Comparison of ENCODE assay signal across 12 cellular contexts in genomic region chr12:112977139-112977538, GRCh38. TPM values are rescaled to one million over a fixed set of nuclear protein-coding genes. Genes with fewer than 3 reads are reported as not detected.
DNase-seq lines count a peak whose midpoint lies in the region; ATAC-seq lines count a peak whose summit lies in the region.
"Had no signal": no experiment of that assay in that cellular context is flagged by ENCODE, and none has a peak within 500 bp of the region (broad histone marks: within the 10 kb centered on the region; RNA-seq: fewer than 3 reads in every experiment).

No MANE protein-coding gene starts in this region.

- POLR2A ChIA-PET in CD8-positive, alpha-beta memory T cell (lab: Charles Lee): interaction anchor here (2.8 kb wide), 1 partner anchor 39 kb away, joined by 24 read pairs; the partner anchor contains the start of gene OAS3

- H3K4me2 ChIP-seq in BLaER1 treated with 17β-estradiol and CSF1 and Interleukin-3, amounts not matched to agents 10 nM and 100 nM: peak overlapping the region in 10 of 11 experiments; percentile 70 to 94 (median 86); a peak in 19 of 22 replicates

- H3K27me3 Mint-ChIP-seq in CD8-positive, alpha-beta memory T cell: no peaks in the 10 kb centered on the region
- H3K27me3 Mint-ChIP-seq in activated T-helper 17 cell treated with anti-CD3 and anti-CD28 coated beads, Interleukin-2, amount 50 U/mL, for 72 hours: no peaks in the 10 kb centered on the region
- H3K27me3 Mint-ChIP-seq in memory B cell: no peaks in the 10 kb centered on the region

- no peak for ATAC-seq in activated T-helper 17 cell treated with anti-CD3 and anti-CD28 coated beads, Interleukin-2, amount 50 U/mL, for 72 hours (replicated peaks)
- no peak for ATAC-seq in memory B cell (ENCODE audit: low read depth)
- no peak for ATAC-seq in HG02571 (IDR thresholded peaks at IDR 0.05; ENCODE audit: unreplicated experiment)
- ATAC-seq in HG03039 (IDR thresholded peaks at IDR 0.05; ENCODE audit: unreplicated experiment): no peak
- ATAC-seq in HG02798 (IDR thresholded peaks at IDR 0.05; ENCODE audit: poor library complexity, unreplicated experiment): no peak

- CTCF ChIA-PET in CD8-positive, alpha-beta memory T cell (lab: Charles Lee): interaction anchor here (1.1 to 2.7 kb wide), 4 partner anchors 8 to 70 kb away, joined by 3 to 37 read pairs (median 8); partner anchors contain the start of gene OAS1

- peak overlapping the region; percentile 63 to 99 (median 98) for H3K27ac Mint-ChIP-seq in CD8-positive, alpha-beta memory T cell
- H3K27ac Mint-ChIP-seq in activated T-helper 17 cell treated with anti-CD3 and anti-CD28 coated beads, Interleukin-2, amount 50 U/mL, for 72 hours: peak overlapping the region; percentile 89
- peak overlapping the region; percentile 69 for H3K27ac Mint-ChIP-seq in memory B cell
- H3K27ac Mint-ChIP-seq: progenitor cell of endocrine pancreas had no signal

- no peaks in the 10 kb centered on the region for H3K9me3 Mint-ChIP-seq in CD8-positive, alpha-beta memory T cell
- no peaks in the 10 kb centered on the region for H3K9me3 Mint-ChIP-seq in activated T-helper 17 cell treated with anti-CD3 and anti-CD28 coated beads, Interleukin-2, amount 50 U/mL, for 72 hours
- H3K9me3 Mint-ChIP-seq in memory B cell: no peaks in the 10 kb centered on the region

- peak overlapping the region in 3 of 7 donors; percentile 29 to 100 (median 99) for H3K4me3 Mint-ChIP-seq in CD8-positive, alpha-beta memory T cell
- peak overlapping the region; percentile 80 for H3K4me3 Mint-ChIP-seq in activated T-helper 17 cell treated with anti-CD3 and anti-CD28 coated beads, Interleukin-2, amount 50 U/mL, for 72 hours
- H3K4me3 Mint-ChIP-seq in memory B cell: no peak overlapping the region

- no peaks in the 10 kb centered on the region for H3K36me3 ChIP-seq in BLaER1 treated with 17β-estradiol and CSF1 and Interleukin-3, amounts not matched to agents 10 nM and 100 nM
- H3K36me3 ChIP-seq in CD8-positive, alpha-beta memory T cell (ENCODE audit: insufficient read depth, low read length): no peaks in the 10 kb centered on the region
- H3K36me3 ChIP-seq: esophagus muscularis mucosa had no signal

- H3K9ac ChIP-seq in BLaER1 treated with 17β-estradiol and CSF1 and Interleukin-3, amounts not matched to agents 10 nM and 100 nM: peak overlapping the region in 2 of 11 experiments; percentile 76 to 80; a peak in 3 of 22 replicates

- no peaks in the 10 kb centered on the region for H3K27me3 ChIP-seq in BLaER1 treated with 17β-estradiol and CSF1 and Interleukin-3, amounts not matched to agents 10 nM and 100 nM
- H3K27me3 ChIP-seq in CD8-positive, alpha-beta memory T cell (ENCODE audit: insufficient read depth, low read length, poor library complexity, severe bottlenecking): no peaks in the 10 kb centered on the region
- H3K27me3 ChIP-seq: esophagus muscularis mucosa had no signal

- H3K9me3 ChIP-seq in BLaER1 treated with 17β-estradiol and CSF1 and Interleukin-3, amounts not matched to agents 10 nM and 100 nM (replicated peaks in 1 of 11): peaks cover 0 to 10% (median 7%) of the 10 kb centered on the region in 11 experiments; a peak in 12 of 22 replicates
- H3K9me3 ChIP-seq in CD8-positive, alpha-beta memory T cell (ENCODE audit: low read length): no peaks in the 10 kb centered on the region

- no peak overlapping the region for H3K4me3 ChIP-seq in BLaER1 treated with 17β-estradiol and CSF1 and Interleukin-3, amounts not matched to agents 10 nM and 100 nM
- peak overlapping the region; percentile 99 for H3K4me3 ChIP-seq in CD8-positive, alpha-beta memory T cell (ENCODE audit: low read length)

- H3K27ac ChIP-seq in BLaER1 treated with 17β-estradiol and CSF1 and Interleukin-3, amounts not matched to agents 10 nM and 100 nM: peak overlapping the region in 8 of 11 experiments; percentile 80 to 92 (median 86); a peak in 11 of 22 replicates
- no peak overlapping the region for H3K27ac ChIP-seq in CD8-positive, alpha-beta memory T cell (ENCODE audit: low read depth, low read length)

- no peak for DNase-seq in CD8-positive, alpha-beta memory T cell
- no peak for DNase-seq in memory B cell (ENCODE audit: low spot score in 2 of 2)
- DNase-seq: activated CD4-positive, alpha-beta T cell treated with anti-CD3 and anti-CD28 coated beads, Interleukin-2, amount 50 U/mL, for 4 hours; NCI-H774 had no signal

- peaks cover 33 to 53% (median 39%) of the 10 kb centered on the region in 3 donors for H3K4me1 Mint-ChIP-seq in CD8-positive, alpha-beta memory T cell
- H3K4me1 Mint-ChIP-seq in activated T-helper 17 cell treated with anti-CD3 and anti-CD28 coated beads, Interleukin-2, amount 50 U/mL, for 72 hours: peaks cover 16% of the 10 kb centered on the region
- peaks cover 45% of the 10 kb centered on the region for H3K4me1 Mint-ChIP-seq in memory B cell

- no peaks in the 10 kb centered on the region for H4K20me1 ChIP-seq in BLaER1 treated with 17β-estradiol and CSF1 and Interleukin-3, amounts not matched to agents 10 nM and 100 nM

- H3K36me3 Mint-ChIP-seq in CD8-positive, alpha-beta memory T cell: peaks cover 1 to 23% (median 4%) of the 10 kb centered on the region in 3 donors
- H3K36me3 Mint-ChIP-seq in activated T-helper 17 cell treated with anti-CD3 and anti-CD28 coated beads, Interleukin-2, amount 50 U/mL, for 72 hours (ENCODE audit: low read depth): peaks cover 10% of the 10 kb centered on the region
- peaks cover 5% of the 10 kb centered on the region for H3K36me3 Mint-ChIP-seq in memory B cell

- peaks cover 39 to 59% (median 51%) of the 10 kb centered on the region in 10 experiments for H3K4me1 ChIP-seq in BLaER1 treated with 17β-estradiol and CSF1 and Interleukin-3, amounts not matched to agents 10 nM and 100 nM
- peaks cover 30% of the 10 kb centered on the region for H3K4me1 ChIP-seq in CD8-positive, alpha-beta memory T cell (ENCODE audit: insufficient read depth, low read length)

RNA-seq across cellular contexts. Expression of gene OAS2, which starts 1.2 kb away (rescaled TPM):
- 10 to 100 TPM; 40.1 to 46.6 TPM for total RNA-seq in CD8-positive, alpha-beta memory T cell
- polyA plus RNA-seq in CD8-positive, alpha-beta memory T cell: 50.9 TPM
- 10 to 100 TPM; 44.6 to 64.8 TPM for total RNA-seq in activated T-helper 17 cell treated with anti-CD3 and anti-CD28 coated beads, Interleukin-2, amount 50 U/mL, for 72 hours
- total RNA-seq: G401, progenitor cell of endocrine pancreas had no signal

RNA-seq across cellular contexts. Expression of gene OAS3, which starts 38.9 kb away (rescaled TPM):
- total RNA-seq in CD8-positive, alpha-beta memory T cell: 10 to 100 TPM; 11.2 to 12.5 TPM
- 22.0 TPM for polyA plus RNA-seq in CD8-positive, alpha-beta memory T cell
- total RNA-seq in activated T-helper 17 cell treated with anti-CD3 and anti-CD28 coated beads, Interleukin-2, amount 50 U/mL, for 72 hours: 10 to 100 TPM; 17.4 to 41.7 TPM
